Comparison of ENCODE assay signal across 19 cellular contexts in genomic region chr13:26837997-26838396, GRCh38.
"Had no signal": no experiment of that assay in that cellular context is flagged by ENCODE, and none has a peak within 500 bp of the region (broad histone marks: within the 10 kb centered on the region; RNA-seq: fewer than 3 reads in every experiment).

No MANE protein-coding gene starts in this region.

- H3K4me3 ChIP-seq: stomach had no signal

- H3K4me1 ChIP-seq: stomach had no signal

- H3K4me1 Mint-ChIP-seq: neural crest cell had no signal

- DNase-seq: activated CD4-positive, alpha-beta T cell treated with anti-CD3 and anti-CD28 coated beads for 1 hour; activated CD8-positive, alpha-beta memory T cell treated with anti-CD3 and anti-CD28 coated beads for 24 hours; activated CD8-positive, alpha-beta memory T cell treated with anti-CD3 and anti-CD28 coated beads, Interleukin-2, amount 50 U/mL, for 48 hours; activated effector memory CD4-positive, alpha-beta T cell treated with anti-CD3 and anti-CD28 coated beads, Interleukin-2, amount 50 U/mL, for 16 hours; activated naive CD4-positive, alpha-beta T cell treated with anti-CD3 and anti-CD28 coated beads, Interleukin-2, amount 50 U/mL, for 16 hours; activated T-cell treated with anti-CD3 and anti-CD28 coated beads, Interleukin-2, amount 50 U/mL, for 48 hours; dermis blood vessel endothelial cell; effector memory CD4-positive, alpha-beta T cell; foreskin fibroblast; hippocampal formation; islet precursor cell; right cardiac atrium; stimulated activated CD4-positive, alpha-beta T cell treated with anti-CD3 and anti-CD28 coated beads, Interleukin-4, amount 100 ng/mL, for 1 hour; stomach; T-helper 2 cell; trophoblast cell; WERI-Rb-1 had no signal

- H3K9me3 Mint-ChIP-seq: neural crest cell had no signal

- H3K27ac ChIP-seq: stomach, WERI-Rb-1 had no signal

- H3K4me3 Mint-ChIP-seq: neural crest cell had no signal

- H3K36me3 ChIP-seq: stomach, WERI-Rb-1 had no signal

- H3K27ac Mint-ChIP-seq: progenitor cell of endocrine pancreas had no signal
